Comparison of ENCODE assay signal across 13 cellular contexts in genomic region chr14:68552597-68552996, GRCh38.
DNase-seq lines count a peak whose midpoint lies in the region; FAIRE-seq and TF ChIP-seq lines count a peak whose summit lies in the region.
"Had no signal": no experiment of that assay in that cellular context is flagged by ENCODE, and none has a peak within 500 bp of the region (broad histone marks: within the 10 kb centered on the region; RNA-seq: fewer than 3 reads in every experiment).

No MANE protein-coding gene starts in this region.

- peak overlapping the region; percentile 61 to 84 (median 76) for H3K4me2 ChIP-seq in BLaER1 treated with 17β-estradiol and CSF1 and Interleukin-3, amounts not matched to agents 10 nM and 100 nM

- FAIRE-seq in kidney (lab: Jason Lieb, UNC) = no peak
- FAIRE-seq: H1 had no signal

- intact Hi-C loops in kidney (cut with DNase I) = no loop called here

- no peak overlapping the region for H3K4me3 ChIP-seq in BLaER1 treated with 17β-estradiol and CSF1 and Interleukin-3, amounts not matched to agents 10 nM and 100 nM
- H3K4me3 ChIP-seq in kidney (ENCODE audit: low read length in 2 of 2) = no peak overlapping the region
- H3K4me3 ChIP-seq: SJSA1 had no signal

- peaks cover 0 to 3% (median 0%) of the 10 kb centered on the region in 11 experiments; a peak in 1 of 22 replicates for H3K36me3 ChIP-seq in BLaER1 treated with 17β-estradiol and CSF1 and Interleukin-3, amounts not matched to agents 10 nM and 100 nM
- H3K36me3 ChIP-seq in kidney (ENCODE audit: control insufficient read depth in 1 of 2, insufficient read depth in 2 of 2, low read length in 2 of 2) = no peaks in the 10 kb centered on the region
- H3K36me3 ChIP-seq: SJSA1 had no signal

- H3K27ac ChIP-seq in BLaER1 treated with 17β-estradiol and CSF1 and Interleukin-3, amounts not matched to agents 10 nM and 100 nM = peak overlapping the region in 10 of 11 experiments; percentile 23 to 78 (median 61); a peak in 16 of 22 replicates
- peak overlapping the region; percentile 100 for H3K27ac ChIP-seq in epithelial cell of prostate
- no peak overlapping the region for H3K27ac ChIP-seq in kidney (ENCODE audit: low read depth in 2 of 2, low read length in 2 of 2)
- H3K27ac ChIP-seq: SJSA1 had no signal

- no peak for TF ChIP-seq CTCF in kidney (IDR thresholded peaks at IDR 0.05; ENCODE audit: borderline replicate concordance, extremely low read depth, insufficient read depth)

- DNase-seq in NCI-H2171 (lab: John Stamatoyannopoulos, UW) = peak; percentile 47
- DNase-seq in epithelial cell of prostate (ENCODE audit: low read depth, low spot score) = no peak
- peak; percentile 33 for DNase-seq in renal cortical epithelial cell (ENCODE audit: low read depth)
- no peak for DNase-seq in pons (ENCODE audit: low spot score)
- no peak for DNase-seq in NCI-H2227 treated with DMSO at 0.1 percent for 48 hours (lab: John Stamatoyannopoulos, UW)
- no peak for DNase-seq in NCI-H1105 (lab: John Stamatoyannopoulos, UW)
- DNase-seq in kidney = no peak
- DNase-seq: activated CD4-positive, alpha-beta memory T cell treated with anti-CD3 and anti-CD28 coated beads for 36 hours; activated naive CD8-positive, alpha-beta T cell treated with anti-CD3 and anti-CD28 coated beads, Interleukin-2, amount 50 U/mL, for 24 hours; Caco-2 had no signal

- H3K9me3 ChIP-seq in BLaER1 treated with 17β-estradiol and CSF1 and Interleukin-3, amounts not matched to agents 10 nM and 100 nM (replicated peaks in 1 of 11) = peaks cover 0 to 20% (median 9%) of the 10 kb centered on the region in 11 experiments; a peak in 17 of 22 replicates
- H3K9me3 ChIP-seq in kidney (ENCODE audit: control insufficient read depth in 1 of 2, low read length in 2 of 2) = no peaks in the 10 kb centered on the region
- H3K9me3 ChIP-seq: Caco-2, SJSA1 had no signal

- H3K4me1 ChIP-seq in BLaER1 treated with 17β-estradiol and CSF1 and Interleukin-3, amounts not matched to agents 10 nM and 100 nM = peaks cover 79 to 100% (median 91%) of the 10 kb centered on the region in 10 experiments
- peaks cover 21 to 26% of the 10 kb centered on the region in 2 donors for H3K4me1 ChIP-seq in kidney (ENCODE audit: control insufficient read depth in 1 of 2, insufficient read depth in 1 of 2, low read depth in 1 of 2, low read length in 2 of 2)

- peak overlapping the region in 3 of 11 experiments; percentile 17 to 54 (median 27); a peak in 4 of 22 replicates for H3K9ac ChIP-seq in BLaER1 treated with 17β-estradiol and CSF1 and Interleukin-3, amounts not matched to agents 10 nM and 100 nM
- no peak overlapping the region for H3K9ac ChIP-seq in kidney (ENCODE audit: low read length in 2 of 2)

- H4K20me1 ChIP-seq in BLaER1 treated with 17β-estradiol and CSF1 and Interleukin-3, amounts not matched to agents 10 nM and 100 nM = no peaks in the 10 kb centered on the region

- H3K27me3 ChIP-seq in BLaER1 treated with 17β-estradiol and CSF1 and Interleukin-3, amounts not matched to agents 10 nM and 100 nM = no peaks in the 10 kb centered on the region
- H3K27me3 ChIP-seq: SJSA1 had no signal

Comparison
In these comparisons a context has a peak if more than half of its experiments do, and no peak if none do; other contexts are left out.
1. H3K27ac ChIP-seq: peak in BLaER1 treated with 17β-estradiol and CSF1 and Interleukin-3, amounts not matched to agents 10 nM and 100 nM (10 of 11) and epithelial cell of prostate (single experiment); none in kidney (0 of 2).
2. DNase-seq: peak in NCI-H2171 (single experiment) and renal cortical epithelial cell (single experiment); none in epithelial cell of prostate (single experiment), pons (single experiment), NCI-H2227 treated with DMSO at 0.1 percent for 48 hours (single experiment), NCI-H1105 (single experiment) and kidney (single experiment).